ENCODE assay signal across 1 cellular context in the genomic region with DNA sequence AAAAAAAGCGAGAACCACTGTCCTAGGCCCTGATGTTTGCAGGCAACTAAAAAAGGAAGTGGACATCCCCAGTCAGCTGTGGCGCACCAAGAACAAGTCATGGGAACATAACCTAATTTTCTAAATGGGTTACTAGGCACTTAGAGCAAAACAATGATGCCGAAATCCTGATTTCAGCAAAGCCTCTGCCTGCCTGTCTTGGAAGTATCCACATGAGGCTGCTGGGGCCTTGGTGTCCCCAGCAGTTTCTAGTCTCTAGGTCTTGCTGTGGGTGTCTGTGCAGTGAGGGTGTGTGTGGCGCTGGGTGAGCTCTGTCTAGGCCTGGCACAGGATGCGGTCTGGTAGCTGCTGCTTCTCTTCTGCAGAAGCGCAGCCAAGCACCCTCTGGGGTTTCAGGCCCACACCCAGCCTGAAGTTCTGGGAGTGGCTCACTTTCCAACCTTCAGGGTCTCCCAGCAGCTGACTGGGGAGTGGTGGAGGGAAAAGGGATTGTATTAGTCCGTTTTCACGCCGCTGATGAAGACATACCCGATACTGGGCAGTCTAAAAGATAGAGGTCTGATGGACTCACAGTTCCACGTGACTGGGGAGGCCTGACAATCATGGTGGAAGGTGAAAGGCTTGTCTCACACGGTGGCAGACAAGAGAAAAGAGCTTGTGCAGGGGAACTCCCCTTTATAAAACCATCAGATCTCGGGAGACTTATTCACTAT.
TF ChIP-seq lines count a peak whose summit lies in the region.

No MANE protein-coding gene starts in this region.

TF ChIP-seq in HepG2, 621 proteins besides CTCF, POLR2A, EP300 and RAD21 (continued from another document):
- no peak for TF ChIP-seq PAWR (CRISPR knock-in tag; IDR thresholded peaks at IDR 0.05; ENCODE audit: borderline replicate concordance)
- TF ChIP-seq NFKB2 (CRISPR knock-in tag; IDR thresholded peaks at IDR 0.05; ENCODE audit: borderline replicate concordance), result no peak
- no peak for TF ChIP-seq ZNF33A (CRISPR knock-in tag; IDR thresholded peaks at IDR 0.05; ENCODE audit: borderline replicate concordance)
- no peak for TF ChIP-seq HES4 (CRISPR knock-in tag; IDR thresholded peaks at IDR 0.05; ENCODE audit: borderline replicate concordance)
- no peak for TF ChIP-seq SIN3A (IDR thresholded peaks at IDR 0.05; ENCODE audit: borderline replicate concordance, low read depth, low read length)
- no peak for TF ChIP-seq FOXO1 (CRISPR knock-in tag; IDR thresholded peaks at IDR 0.05)
- TF ChIP-seq KDM5B (CRISPR knock-in tag; IDR thresholded peaks at IDR 0.05; ENCODE audit: borderline replicate concordance), result no peak
- TF ChIP-seq ZNF343 (CRISPR knock-in tag; IDR thresholded peaks at IDR 0.05), result no peak
- no peak for TF ChIP-seq CENPX (CRISPR knock-in tag; IDR thresholded peaks at IDR 0.05)
- TF ChIP-seq ZNF136 (CRISPR knock-in tag; IDR thresholded peaks at IDR 0.05; ENCODE audit: low read depth), result no peak
